ENCODE assay signal across 30 cellular contexts in genomic region chr17:65169691-65170090, GRCh38.
"Had no signal": no experiment of that assay in that cellular context is flagged by ENCODE, and none has a peak within 500 bp of the region (broad histone marks: within the 10 kb centered on the region; RNA-seq: fewer than 3 reads in every experiment).

No MANE protein-coding gene starts in this region.

- DNase-seq: activated B cell treated with CpG ODN at 0.5 μM for 24 hours; activated CD4-positive, alpha-beta T cell treated with anti-CD3 and anti-CD28 coated beads for 36 hours; activated CD4-positive, alpha-beta T cell treated with anti-CD3 and anti-CD28 coated beads, Interleukin-2, amount 10 ng/mL, durations not matched to agents 24 days and 14 days; activated CD4-positive, CD25-positive, alpha-beta regulatory T cell treated with anti-CD3 and anti-CD28 coated beads, Interleukin-2, amount 50 U/mL, for 72 hours; activated CD8-positive, alpha-beta memory T cell treated with anti-CD3 and anti-CD28 coated beads for 24 hours; activated CD8-positive, alpha-beta T cell treated with anti-CD3 and anti-CD28 coated beads for 36 hours; activated effector memory CD4-positive, alpha-beta T cell treated with anti-CD3 and anti-CD28 coated beads, Interleukin-2, amount 50 U/mL, for 16 hours; activated naive CD4-positive, alpha-beta T cell treated with anti-CD3 and anti-CD28 coated beads for 36 hours; activated naive CD8-positive, alpha-beta T cell treated with anti-CD3 and anti-CD28 coated beads for 36 hours; activated naive CD8-positive, alpha-beta T cell treated with anti-CD3 and anti-CD28 coated beads, Interleukin-2, amount 50 U/mL, for 24 hours; activated T-cell treated with anti-CD3 and anti-CD28 coated beads, Interleukin-2, amount 50 U/mL, for 4 hours; adrenal gland; amygdala; aorta; central memory CD4-positive, alpha-beta T cell; cerebellar nuclear complex; colonic mucosa; effector CD8-positive, alpha-beta T cell; endodermal cell; foreskin fibroblast; glutamatergic neuron; heart left ventricle; T1000; WERI-Rb-1 had no signal

- H3K27me3 ChIP-seq: adrenal gland, breast epithelium, cardiac muscle cell, colonic mucosa had no signal

- H3K4me1 ChIP-seq: adrenal gland, breast epithelium, colonic mucosa had no signal

- H3K27ac ChIP-seq: adrenal gland, breast epithelium, cardiac muscle cell, colonic mucosa, heart left ventricle, WERI-Rb-1 had no signal

- H3K27ac Mint-ChIP-seq: activated B cell treated with CpG ODN at 0.5 μM for 24 hours; activated CD4-positive, alpha-beta T cell treated with anti-CD3 and anti-CD28 coated beads for 36 hours; activated CD4-positive, alpha-beta T cell treated with anti-CD3 and anti-CD28 coated beads, Interleukin-2, amount 10 ng/mL, durations not matched to agents 24 days and 14 days; activated CD8-positive, alpha-beta T cell treated with anti-CD3 and anti-CD28 coated beads for 36 hours; activated naive CD4-positive, alpha-beta T cell treated with anti-CD3 and anti-CD28 coated beads for 36 hours; activated naive CD4-positive, alpha-beta T cell treated with anti-CD3 and anti-CD28 coated beads, Interleukin-2, amount 50 U/mL, for 24 hours; activated naive CD8-positive, alpha-beta T cell treated with anti-CD3 and anti-CD28 coated beads for 36 hours; activated naive CD8-positive, alpha-beta T cell treated with anti-CD3 and anti-CD28 coated beads, Interleukin-2, amount 50 U/mL, for 24 hours; activated T-helper 2 cell treated with anti-CD3 and anti-CD28 coated beads, Interferon-gamma antibody, Interleukin-2, Interleukin-4, amounts not matched to agents 10 μg/mL and 5 μg/mL and 100 μg/mL, durations not matched to agents 14 hours and 24 hours and 36 hours; brain; endodermal cell had no signal

- H3K4me1 Mint-ChIP-seq: activated naive CD4-positive, alpha-beta T cell treated with anti-CD3 and anti-CD28 coated beads, Interleukin-2, amount 50 U/mL, for 24 hours; activated naive CD8-positive, alpha-beta T cell treated with anti-CD3 and anti-CD28 coated beads for 36 hours had no signal

- H3K27me3 Mint-ChIP-seq: activated B cell treated with CpG ODN at 0.5 μM for 24 hours; activated CD4-positive, alpha-beta T cell treated with anti-CD3 and anti-CD28 coated beads for 36 hours; activated CD4-positive, alpha-beta T cell treated with anti-CD3 and anti-CD28 coated beads, Interleukin-2, amount 10 ng/mL, durations not matched to agents 24 days and 14 days; activated CD8-positive, alpha-beta T cell treated with anti-CD3 and anti-CD28 coated beads for 36 hours; activated naive CD4-positive, alpha-beta T cell treated with anti-CD3 and anti-CD28 coated beads, Interleukin-2, amount 50 U/mL, for 24 hours; activated naive CD8-positive, alpha-beta T cell treated with anti-CD3 and anti-CD28 coated beads for 36 hours; activated naive CD8-positive, alpha-beta T cell treated with anti-CD3 and anti-CD28 coated beads, Interleukin-2, amount 50 U/mL, for 24 hours; brain had no signal

- H3K4me3 Mint-ChIP-seq: activated B cell treated with CpG ODN at 0.5 μM for 24 hours; activated CD4-positive, alpha-beta T cell treated with anti-CD3 and anti-CD28 coated beads for 36 hours; activated CD4-positive, alpha-beta T cell treated with anti-CD3 and anti-CD28 coated beads, Interleukin-2, amount 10 ng/mL, durations not matched to agents 24 days and 14 days; activated CD8-positive, alpha-beta T cell treated with anti-CD3 and anti-CD28 coated beads for 36 hours; activated naive CD4-positive, alpha-beta T cell treated with anti-CD3 and anti-CD28 coated beads for 36 hours; activated naive CD4-positive, alpha-beta T cell treated with anti-CD3 and anti-CD28 coated beads, Interleukin-2, amount 50 U/mL, for 24 hours; activated naive CD8-positive, alpha-beta T cell treated with anti-CD3 and anti-CD28 coated beads for 36 hours; activated naive CD8-positive, alpha-beta T cell treated with anti-CD3 and anti-CD28 coated beads, Interleukin-2, amount 50 U/mL, for 24 hours; activated T-cell treated with anti-CD3 and anti-CD28 coated beads, Interleukin-2, amount 50 U/mL, for 4 hours; brain; endodermal cell had no signal

- H3K9me3 Mint-ChIP-seq: activated B cell treated with CpG ODN at 0.5 μM for 24 hours; activated CD8-positive, alpha-beta T cell treated with anti-CD3 and anti-CD28 coated beads for 36 hours; activated naive CD4-positive, alpha-beta T cell treated with anti-CD3 and anti-CD28 coated beads for 36 hours; activated naive CD4-positive, alpha-beta T cell treated with anti-CD3 and anti-CD28 coated beads, Interleukin-2, amount 50 U/mL, for 24 hours; activated naive CD8-positive, alpha-beta T cell treated with anti-CD3 and anti-CD28 coated beads for 36 hours; activated naive CD8-positive, alpha-beta T cell treated with anti-CD3 and anti-CD28 coated beads, Interleukin-2, amount 50 U/mL, for 24 hours; activated T-cell treated with anti-CD3 and anti-CD28 coated beads, Interleukin-2, amount 50 U/mL, for 4 hours; activated T-helper 2 cell treated with anti-CD3 and anti-CD28 coated beads, Interferon-gamma antibody, Interleukin-2, Interleukin-4, amounts not matched to agents 10 μg/mL and 5 μg/mL and 100 μg/mL, durations not matched to agents 14 hours and 24 hours and 36 hours; brain; endodermal cell had no signal

- ATAC-seq: activated CD4-positive, alpha-beta T cell treated with anti-CD3 and anti-CD28 coated beads for 36 hours; activated CD8-positive, alpha-beta T cell treated with anti-CD3 and anti-CD28 coated beads for 36 hours; activated naive CD8-positive, alpha-beta T cell treated with anti-CD3 and anti-CD28 coated beads, Interleukin-2, amount 50 U/mL, for 24 hours; activated T-cell treated with anti-CD3 and anti-CD28 coated beads, Interleukin-2, amount 50 U/mL, for 4 hours; esophagus mucosa; heart left ventricle had no signal

- H3K36me3 Mint-ChIP-seq: activated naive CD4-positive, alpha-beta T cell treated with anti-CD3 and anti-CD28 coated beads, Interleukin-2, amount 50 U/mL, for 24 hours; activated naive CD8-positive, alpha-beta T cell treated with anti-CD3 and anti-CD28 coated beads for 36 hours; brain had no signal

- H3K4me3 ChIP-seq: adrenal gland, breast epithelium, cardiac muscle cell, colonic mucosa, heart left ventricle had no signal

- H3K36me3 ChIP-seq: adrenal gland, breast epithelium, cardiac muscle cell, colonic mucosa, heart left ventricle, WERI-Rb-1 had no signal
